ENCODE assay signal across 33 cellular contexts in the genomic region with DNA sequence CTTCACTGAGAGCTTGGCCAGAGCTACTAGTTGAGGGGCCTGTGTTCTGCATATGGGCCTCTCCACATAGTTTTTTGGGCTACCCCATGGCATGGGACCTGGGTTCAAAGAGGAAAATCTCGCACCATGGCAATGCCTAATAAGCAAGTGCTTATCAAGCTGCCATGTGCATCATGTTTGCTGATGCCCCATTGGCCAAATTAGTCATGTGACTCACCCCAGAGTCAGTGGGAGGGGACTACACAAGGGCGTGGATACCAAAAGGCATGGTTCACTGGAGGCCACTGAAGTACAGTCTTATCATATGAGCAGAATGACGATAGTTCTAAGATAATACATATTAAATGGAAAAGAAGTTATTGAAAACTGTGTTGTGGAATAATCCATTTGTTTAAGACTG.
DNase-seq lines count a peak whose midpoint lies in the region; ATAC-seq and TF ChIP-seq lines count a peak whose summit lies in the region.
"Had no signal": no experiment of that assay in that cellular context is flagged by ENCODE, and none has a peak within 500 bp of the region (broad histone marks: within the 10 kb centered on the region; RNA-seq: fewer than 3 reads in every experiment).

No MANE protein-coding gene starts in this region.

- peaks cover 37 to 40% of the 10 kb centered on the region in 2 donors for H3K36me3 Mint-ChIP-seq in CD4-positive, alpha-beta memory T cell

- H3K4me3 ChIP-seq in A673 (ENCODE audit: low read depth, low read length, poor library complexity, severe bottlenecking) (no peak overlapping the region), GM23248 (no peak overlapping the region)
- no peak overlapping the region for H3K4me3 ChIP-seq in CD4-positive, alpha-beta memory T cell (ENCODE audit: low read length in 2 of 2)
- H3K4me3 ChIP-seq: esophagus squamous epithelium, gastroesophageal sphincter, SK-N-MC, spleen had no signal

- H3K27ac Mint-ChIP-seq in CD4-positive, alpha-beta memory T cell = no peak overlapping the region
- H3K27ac Mint-ChIP-seq: activated CD4-positive, alpha-beta T cell treated with anti-CD3 and anti-CD28 coated beads, Interleukin-2, amount 10 ng/mL, durations not matched to agents 7 days and 5 days; activated T-cell treated with anti-CD3 and anti-CD28 coated beads, Interleukin-2, amount 50 U/mL, for 24 hours; dendritic cell treated with granulocyte-macrophage colony-stimulating factor and Interleukin-4, amounts not matched to agents 40 ng/mL and 50 ng/mL, for 4 days; endodermal cell; immature natural killer cell; naive thymus-derived CD8-positive, alpha-beta T cell; type B pancreatic cell had no signal

- no peaks in the 10 kb centered on the region for H3K9me2 ChIP-seq in GM23248 (ENCODE audit: insufficient read depth)

- no peak overlapping the region for H3K9ac ChIP-seq in GM23248

- H3F3A ChIP-seq in GM23248 (ENCODE audit: insufficient read depth) = peaks cover 40% of the 10 kb centered on the region

- H3K4me1 ChIP-seq in A673 (ENCODE audit: insufficient read depth, low read length, poor library complexity, severe bottlenecking) (no peaks in the 10 kb centered on the region), GM23248 (ENCODE audit: insufficient read depth) (no peaks in the 10 kb centered on the region)
- H3K4me1 ChIP-seq in CD4-positive, alpha-beta memory T cell (ENCODE audit: insufficient read depth, low read length) = no peaks in the 10 kb centered on the region
- H3K4me1 ChIP-seq: esophagus squamous epithelium, gastroesophageal sphincter, spleen had no signal

- no peaks in the 10 kb centered on the region for H3K27me3 Mint-ChIP-seq in CD4-positive, alpha-beta memory T cell
- H3K27me3 Mint-ChIP-seq: activated CD4-positive, alpha-beta T cell treated with anti-CD3 and anti-CD28 coated beads, Interleukin-2, amount 10 ng/mL, durations not matched to agents 7 days and 5 days; activated T-cell treated with anti-CD3 and anti-CD28 coated beads, Interleukin-2, amount 50 U/mL, for 24 hours; dendritic cell treated with granulocyte-macrophage colony-stimulating factor and Interleukin-4, amounts not matched to agents 40 ng/mL and 50 ng/mL, for 4 days; naive thymus-derived CD8-positive, alpha-beta T cell; type B pancreatic cell had no signal

- peak; percentile 20 for ATAC-seq in left lobe of liver
- no peak for ATAC-seq in HG02840 (IDR thresholded peaks at IDR 0.05; ENCODE audit: low FRiP score, unreplicated experiment)
- no peak for ATAC-seq in GM21526 (IDR thresholded peaks at IDR 0.05; ENCODE audit: low FRiP score, unreplicated experiment)
- ATAC-seq: gastroesophageal sphincter; naive thymus-derived CD8-positive, alpha-beta T cell had no signal

- in situ Hi-C loops in GM23248 (cut with MboI) = no loop called here

- POLR2A ChIA-PET in A673 (lab: Charles Lee; ENCODE audit: low non-redundant PET) = no interaction called here
- POLR2A ChIA-PET in CD4-positive, alpha-beta memory T cell (lab: Charles Lee; ENCODE audit: partially characterized antibody) = no interaction called here

- H3K9me3 ChIP-seq in A673 (ENCODE audit: low read depth, low read length, poor library complexity, severe bottlenecking) (no peaks in the 10 kb centered on the region), GM23248 (ENCODE audit: low read depth) (no peaks in the 10 kb centered on the region)
- no peaks in the 10 kb centered on the region for H3K9me3 ChIP-seq in CD4-positive, alpha-beta memory T cell (ENCODE audit: control insufficient read depth in 1 of 2, low read length in 2 of 2)
- H3K9me3 ChIP-seq: esophagus squamous epithelium, gastroesophageal sphincter, spleen had no signal

- no peak for TF ChIP-seq CTCF in A673 (conservative IDR thresholded peaks at IDR 0.05; ENCODE audit: low read depth, low read length)

- H3K4me1 Mint-ChIP-seq in CD4-positive, alpha-beta memory T cell = no peaks in the 10 kb centered on the region
- H3K4me1 Mint-ChIP-seq: immature natural killer cell; naive thymus-derived CD8-positive, alpha-beta T cell had no signal

- no peak overlapping the region for H3K4me3 Mint-ChIP-seq in CD4-positive, alpha-beta memory T cell
- H3K4me3 Mint-ChIP-seq: activated CD4-positive, alpha-beta T cell treated with anti-CD3 and anti-CD28 coated beads, Interleukin-2, amount 10 ng/mL, durations not matched to agents 7 days and 5 days; activated T-cell treated with anti-CD3 and anti-CD28 coated beads, Interleukin-2, amount 50 U/mL, for 24 hours; dendritic cell treated with granulocyte-macrophage colony-stimulating factor and Interleukin-4, amounts not matched to agents 40 ng/mL and 50 ng/mL, for 4 days; endodermal cell; immature natural killer cell; naive thymus-derived CD8-positive, alpha-beta T cell; type B pancreatic cell had no signal

- intact Hi-C loops in A673 (cut with micrococcal nuclease; ENCODE audit: unreplicated experiment) = no loop called here
- intact Hi-C loops in CD4-positive, alpha-beta memory T cell (cut with micrococcal nuclease) = no loop called here

- BruUV-seq in A673 (replicated peaks; lab: Mats Ljungman, UMichigan) = no TSS peak

- peak; percentile 10 for DNase-seq in A673 (ENCODE audit: low spot score)
- peak; percentile 23 for DNase-seq in GM23248
- peak; percentile 30 for DNase-seq in RKO (ENCODE audit: low spot score)
- DNase-seq in left lobe of liver (ENCODE audit: low spot score) = no peak
- no peak for DNase-seq in hippocampal formation (lab: John Stamatoyannopoulos, UW)
- no peak for DNase-seq in CD4-positive, alpha-beta memory T cell
- DNase-seq: activated CD4-positive, alpha-beta T cell treated with anti-CD3 and anti-CD28 coated beads, Interleukin-2, amount 10 ng/mL, durations not matched to agents 7 days and 5 days; activated gamma-delta T cell; activated T-cell treated with anti-CD3 and anti-CD28 coated beads, Interleukin-2, amount 50 U/mL, for 24 hours; C1 segment of cervical spinal cord; central memory CD4-positive, alpha-beta T cell; DND-41; endodermal cell; esophagus squamous epithelium; hypothalamus; immature natural killer cell; KBM-7; MM.1S; naive thymus-derived CD8-positive, alpha-beta T cell; NCI-H1436 treated with DMSO at 0.1 percent for 48 hours; NCI-H345; NCI-H748 treated with DMSO at 0.1 percent for 48 hours; occipital lobe; RPMI8226; spleen; stimulated activated CD4-positive, alpha-beta T cell treated with anti-CD3 and anti-CD28 coated beads, Interleukin-2, amount 100 ng/mL, for 48 hours; T-helper 2 cell had no signal

- H3K36me3 ChIP-seq in A673 (ENCODE audit: insufficient read depth, low read length, poor library complexity, severe bottlenecking) = no peaks in the 10 kb centered on the region
- peaks cover 74% of the 10 kb centered on the region for H3K36me3 ChIP-seq in GM23248 (ENCODE audit: low read depth)
- H3K36me3 ChIP-seq in CD4-positive, alpha-beta memory T cell (ENCODE audit: insufficient read depth, low read length) = no peaks in the 10 kb centered on the region

- H3K27ac ChIP-seq in A673 (ENCODE audit: low read depth, low read length, poor library complexity, severe bottlenecking) (no peak overlapping the region), GM23248 (no peak overlapping the region)
- H3K27ac ChIP-seq in CD4-positive, alpha-beta memory T cell (ENCODE audit: low read depth, low read length) = no peak overlapping the region
- H3K27ac ChIP-seq: esophagus squamous epithelium, gastroesophageal sphincter, SK-N-MC, spleen had no signal

- 0 out of 2 replicates have a peak, but pooled peaks cover 9% of the 10 kb centered on the region for H4K20me1 ChIP-seq in GM23248 (ENCODE audit: insufficient read depth)

- H3K4me2 ChIP-seq in GM23248 (ENCODE audit: unreplicated experiment) = no peak overlapping the region

- 0 out of 2 replicates have a peak, but pooled peaks cover 15% of the 10 kb centered on the region for H3K79me2 ChIP-seq in GM23248 (ENCODE audit: insufficient read depth)

- CTCF ChIA-PET in A673 (lab: Charles Lee) = no interaction called here
- CTCF ChIA-PET in CD4-positive, alpha-beta memory T cell (lab: Charles Lee; ENCODE audit: partially characterized antibody) = interaction anchor here (0.8 to 1.2 kb wide), 2 partner anchors 19 to 155 kb away, joined by 3 to 6 read pairs; no protein-coding TSS in a partner anchor

- H2AFZ ChIP-seq in GM23248 = no peak overlapping the region

- H3K27me3 ChIP-seq in A673 (replicated peaks; ENCODE audit: insufficient read depth, low read depth, low read length, poor library complexity) (no peaks in the 10 kb centered on the region), GM23248 (replicated peaks; ENCODE audit: insufficient read depth) (no peaks in the 10 kb centered on the region)
- H3K27me3 ChIP-seq in CD4-positive, alpha-beta memory T cell (ENCODE audit: insufficient read depth, low read length) = no peaks in the 10 kb centered on the region
- H3K27me3 ChIP-seq: esophagus squamous epithelium, gastroesophageal sphincter, spleen had no signal

- H3K9me3 Mint-ChIP-seq in CD4-positive, alpha-beta memory T cell = no peaks in the 10 kb centered on the region
- H3K9me3 Mint-ChIP-seq: activated CD4-positive, alpha-beta T cell treated with anti-CD3 and anti-CD28 coated beads, Interleukin-2, amount 10 ng/mL, durations not matched to agents 7 days and 5 days; activated T-cell treated with anti-CD3 and anti-CD28 coated beads, Interleukin-2, amount 50 U/mL, for 24 hours; dendritic cell treated with granulocyte-macrophage colony-stimulating factor and Interleukin-4, amounts not matched to agents 40 ng/mL and 50 ng/mL, for 4 days; immature natural killer cell; naive thymus-derived CD8-positive, alpha-beta T cell; type B pancreatic cell had no signal

- WGBS in GM23248 (ENCODE audit: low coverage in 1 of 2, low lambda C conversion rate in 2 of 2, missing lambda C conversion rate in 2 of 2), 2 experiments = 97 to 100% methylated on average over 3 of the region's 3 CpGs

Comparison
In these comparisons a context has a peak if more than half of its experiments do, and no peak if none do; other contexts are left out.
1. DNase-seq: peak in A673 (single experiment), GM23248 (single experiment) and RKO (single experiment); none in left lobe of liver (single experiment), hippocampal formation (0 of 2) and CD4-positive, alpha-beta memory T cell (0 of 5).